ENCODE assay signal across 5 cellular contexts in the genomic region with DNA sequence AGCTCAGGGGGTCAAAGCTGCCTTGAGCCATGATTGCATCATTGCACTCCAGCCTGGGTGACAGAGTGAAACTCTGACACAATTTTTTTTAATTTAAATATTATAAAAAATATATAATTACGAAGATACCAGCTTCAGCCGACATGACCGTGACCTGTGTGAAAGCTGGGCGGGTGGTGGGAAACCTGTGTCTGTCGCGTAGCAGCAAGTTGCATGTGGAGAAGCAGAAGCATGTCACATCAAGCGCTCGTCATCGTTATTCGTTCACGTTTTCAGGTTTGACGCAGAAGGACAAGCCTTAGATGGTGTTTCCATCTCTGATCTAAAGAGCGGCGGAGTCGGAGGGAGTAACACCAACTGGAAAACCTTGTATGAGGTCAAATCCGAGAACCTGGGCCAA.
"Had no signal": no experiment of that assay in that cellular context is flagged by ENCODE, and none has a peak within 500 bp of the region (broad histone marks: within the 10 kb centered on the region; RNA-seq: fewer than 3 reads in every experiment).

No MANE protein-coding gene starts in this region.

- H3K27ac ChIP-seq: HL-60, KMS-11 had no signal

- H3K4me3 ChIP-seq: K562 had no signal

- FAIRE-seq: HTR-8/SVneo had no signal

- H3K4me2 ChIP-seq: KMS-11 had no signal

- DNase-seq: KG1 had no signal

- H3K9ac ChIP-seq: KMS-11 had no signal
